In the genomic region with DNA sequence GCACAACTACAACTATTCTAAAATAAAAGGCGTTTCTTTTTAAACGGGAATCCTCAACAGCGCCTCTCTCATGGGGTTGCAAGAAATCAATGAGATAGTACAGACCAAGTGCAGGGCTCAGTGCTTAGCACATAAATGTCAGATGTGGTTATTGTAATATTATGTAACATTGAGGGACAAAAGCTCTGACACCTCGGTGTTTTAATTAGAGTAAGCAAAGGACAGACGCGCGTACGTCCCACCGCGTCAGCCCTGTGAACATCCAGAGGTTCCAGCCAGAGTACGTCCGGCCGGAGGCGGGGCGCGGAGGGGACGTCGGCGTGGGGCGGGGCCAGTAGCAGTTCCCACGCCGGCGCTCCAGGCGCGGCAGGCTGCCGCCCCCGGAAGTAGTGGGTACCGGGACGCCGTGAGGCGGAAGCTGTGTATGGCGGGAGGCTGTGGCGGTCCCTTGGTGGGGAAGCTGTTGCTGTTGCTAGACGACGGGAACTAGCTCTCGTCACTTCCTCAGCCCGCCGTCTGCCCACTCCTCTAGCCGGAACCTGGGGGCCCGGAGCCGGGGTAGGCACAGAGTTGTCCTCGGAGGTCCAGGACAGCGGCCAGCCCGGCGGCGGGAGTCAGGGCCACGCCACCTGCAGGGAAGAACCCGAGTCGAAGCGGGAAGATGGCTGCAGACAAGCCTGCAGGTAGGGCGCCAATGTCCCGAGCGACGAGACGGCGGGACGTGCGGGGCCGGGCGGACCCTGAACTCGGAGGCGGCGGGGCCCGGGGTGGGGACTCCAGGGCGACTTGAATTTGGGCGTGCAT, we compare ENCODE assay signal across 8 cellular contexts. TPM values are rescaled to one million over a fixed set of nuclear protein-coding genes. Genes with fewer than 3 reads are reported as not detected.
DNase-seq lines count a peak whose midpoint lies in the region; ATAC-seq and TF ChIP-seq lines count a peak whose summit lies in the region.

Gene CNOT10, plus strand, starts transcription at position 389 of the 804 bp plus-strand sequence. Its CDS starts 273 bp downstream, at position 662.

- H3K9me2 ChIP-seq in SU-DHL-6 (replicated peaks; ENCODE audit: insufficient read depth, low read length), result no peaks in the 10 kb centered on the region

- H3K27ac Mint-ChIP-seq in activated naive CD8-positive, alpha-beta T cell treated with anti-CD3 and anti-CD28 coated beads, Interleukin-2, amount 10 ng/mL, durations not matched to agents 7 days and 5 days, result peak within 1 kb of the TSS; percentile 90
- peak within 1 kb of the TSS; percentile 93 for H3K27ac Mint-ChIP-seq in osteocyte (ENCODE audit: unreplicated experiment)

- H3K36me3 ChIP-seq in SU-DHL-6 (ENCODE audit: low read length) (no peaks in the 10 kb centered on the region), thymus (ENCODE audit: control insufficient read depth, insufficient read depth) (no peaks in the 10 kb centered on the region)

- H3K4me3 ChIP-seq in SU-DHL-6 (ENCODE audit: insufficient read depth, low read length, poor library complexity, severe bottlenecking) (peak within 1 kb of the TSS; percentile 89), thymus (ENCODE audit: low read length) (peak within 1 kb of the TSS; percentile 95)

- H3K9ac ChIP-seq in SU-DHL-6 (ENCODE audit: low read length), result peak within 1 kb of the TSS; percentile 83

- peak; percentile 98 for ATAC-seq in HG02759 (IDR thresholded peaks at IDR 0.05; ENCODE audit: unreplicated experiment)
- ATAC-seq in activated naive CD8-positive, alpha-beta T cell treated with anti-CD3 and anti-CD28 coated beads, Interleukin-2, amount 10 ng/mL, durations not matched to agents 7 days and 5 days (ENCODE audit: low read depth), result peak; percentile 96

- no peaks in the 10 kb centered on the region for H3K9me3 Mint-ChIP-seq in activated naive CD8-positive, alpha-beta T cell treated with anti-CD3 and anti-CD28 coated beads, Interleukin-2, amount 10 ng/mL, durations not matched to agents 7 days and 5 days
- no peaks in the 10 kb centered on the region for H3K9me3 Mint-ChIP-seq in osteocyte (ENCODE audit: unreplicated experiment)

- no peaks in the 10 kb centered on the region; the same call in 1 of the 2 replicates for H4K20me1 ChIP-seq in SU-DHL-6 (ENCODE audit: low read depth, low read length)

- POLR2A ChIA-PET in activated naive CD8-positive, alpha-beta T cell treated with anti-CD3 and anti-CD28 coated beads, Interleukin-2, amount 10 ng/mL, durations not matched to agents 7 days and 5 days (lab: Charles Lee), result interaction anchor here (0.6 to 1.2 kb wide), 4 partner anchors 18 to 198 kb away, joined by 3 to 5 read pairs (median 4); no protein-coding TSS in a partner anchor

- peak within 1 kb of the TSS; percentile 92 for H3K4me3 Mint-ChIP-seq in activated naive CD8-positive, alpha-beta T cell treated with anti-CD3 and anti-CD28 coated beads, Interleukin-2, amount 10 ng/mL, durations not matched to agents 7 days and 5 days
- peak within 1 kb of the TSS; percentile 90 for H3K4me3 Mint-ChIP-seq in osteocyte (ENCODE audit: unreplicated experiment)

- H3K27ac ChIP-seq in SU-DHL-6 (ENCODE audit: low read depth, low read length), result peak within 1 kb of the TSS; percentile 53
- peak within 1 kb of the TSS; percentile 86 for H3K27ac ChIP-seq in thymus (ENCODE audit: low read depth)

- H3F3A ChIP-seq in SU-DHL-6 (ENCODE audit: insufficient read depth), result no peaks in the 10 kb centered on the region; the same call in 1 of the 2 replicates

- H3K4me1 ChIP-seq in thymus (ENCODE audit: control insufficient read depth, insufficient read depth, low read length), result peaks cover 11% of the 10 kb centered on the region

- peaks cover 2% of the 10 kb centered on the region for H3K27me3 Mint-ChIP-seq in activated naive CD8-positive, alpha-beta T cell treated with anti-CD3 and anti-CD28 coated beads, Interleukin-2, amount 10 ng/mL, durations not matched to agents 7 days and 5 days
- H3K27me3 Mint-ChIP-seq in osteocyte (ENCODE audit: unreplicated experiment), result no peaks in the 10 kb centered on the region

- DNase-seq in NCI-H128 (lab: John Stamatoyannopoulos, UW; ENCODE audit: unreplicated experiment), result peak; percentile 63
- DNase-seq in activated naive CD8-positive, alpha-beta T cell treated with anti-CD3 and anti-CD28 coated beads, Interleukin-2, amount 10 ng/mL, durations not matched to agents 7 days and 5 days, result peak; percentile 96
- peak; percentile 92 to 98 (median 97) for DNase-seq in head of caudate nucleus
- peak; percentile 98 for DNase-seq in osteocyte (ENCODE audit: extremely low spot score, unreplicated experiment)

- intact Hi-C loops in head of caudate nucleus (cut with DNase I), result no loop called here

- peaks cover 47% of the 10 kb centered on the region for H3K79me2 ChIP-seq in SU-DHL-6 (ENCODE audit: insufficient read depth, low read length)

- TF ChIP-seq CTCF in GM12872 (IDR thresholded peaks at IDR 0.05; ENCODE audit: insufficient read depth, low read depth, low read length) (peak; percentile 12; the same call in 1 of the 3 replicates), SU-DHL-6 (IDR thresholded peaks at IDR 0.05; ENCODE audit: insufficient read depth, low read length, poor library complexity, severe bottlenecking) (no peak), osteocyte (IDR thresholded peaks at IDR 0.05) (peak; percentile 27)

- H3K4me2 ChIP-seq in SU-DHL-6 (ENCODE audit: low read depth, low read length, poor library complexity, severe bottlenecking), result peak within 1 kb of the TSS; percentile 97

- H3K4me1 Mint-ChIP-seq in activated naive CD8-positive, alpha-beta T cell treated with anti-CD3 and anti-CD28 coated beads, Interleukin-2, amount 10 ng/mL, durations not matched to agents 7 days and 5 days, result peaks cover 25% of the 10 kb centered on the region
- H3K4me1 Mint-ChIP-seq in osteocyte (ENCODE audit: unreplicated experiment), result peaks cover 31% of the 10 kb centered on the region

- H3K9me3 ChIP-seq in SU-DHL-6 (ENCODE audit: insufficient read depth, low read length), result no peaks in the 10 kb centered on the region
- H3K9me3 ChIP-seq in thymus (ENCODE audit: control insufficient read depth), result no peaks in the 10 kb centered on the region

- under 1% methylated on average over 66 of the region's 66 CpGs for WGBS in thymus

- H3K36me3 Mint-ChIP-seq in activated naive CD8-positive, alpha-beta T cell treated with anti-CD3 and anti-CD28 coated beads, Interleukin-2, amount 10 ng/mL, durations not matched to agents 7 days and 5 days, result peaks cover 21% of the 10 kb centered on the region
- peaks cover 5% of the 10 kb centered on the region for H3K36me3 Mint-ChIP-seq in osteocyte (ENCODE audit: unreplicated experiment)

- H3K27me3 ChIP-seq in SU-DHL-6 (ENCODE audit: low read length) (no peaks in the 10 kb centered on the region), thymus (ENCODE audit: control insufficient read depth, insufficient read depth) (no peaks in the 10 kb centered on the region)

- peak within 1 kb of the TSS; percentile 81 for H2AFZ ChIP-seq in SU-DHL-6 (ENCODE audit: low read depth, low read length, severe bottlenecking)

RNA-seq across cellular contexts. Expression of gene CNOT10, which starts in this region (rescaled TPM):
- 10 to 100 TPM; 56.0 to 62.9 TPM for total RNA-seq in activated naive CD8-positive, alpha-beta T cell treated with anti-CD3 and anti-CD28 coated beads, Interleukin-2, amount 10 ng/mL, durations not matched to agents 7 days and 5 days
- 47.7 and 49.6 TPM in 2 replicates for total RNA-seq in osteocyte
- 28.9 TPM for polyA plus RNA-seq in thymus

Comparison
In these comparisons a context has a peak if more than half of its experiments do, and no peak if none do; other contexts are left out.
1. Peak in every context shown above with its lines: DNase-seq, ATAC-seq, H3K4me3 ChIP-seq and H3K27ac ChIP-seq.